Comparison of ENCODE assay signal across 18 cellular contexts in genomic region chr1:89725676-89726075, GRCh38.
DNase-seq lines count a peak whose midpoint lies in the region; ATAC-seq, FAIRE-seq and TF ChIP-seq lines count a peak whose summit lies in the region.
"Had no signal": no experiment of that assay in that cellular context is flagged by ENCODE, and none has a peak within 500 bp of the region (broad histone marks: within the 10 kb centered on the region; RNA-seq: fewer than 3 reads in every experiment).

No MANE protein-coding gene starts in this region.

- no peaks in the 10 kb centered on the region for H3K27me3 ChIP-seq in BLaER1 treated with 17β-estradiol and CSF1 and Interleukin-3, amounts not matched to agents 10 nM and 100 nM
- H3K27me3 ChIP-seq in lung (ENCODE audit: control insufficient read depth, insufficient read depth), result no peaks in the 10 kb centered on the region
- no peaks in the 10 kb centered on the region for H3K27me3 ChIP-seq in BE2C
- H3K27me3 ChIP-seq: SJCRH30 had no signal

- peak overlapping the region; percentile 53 to 91 (median 85); a peak in 21 of 22 replicates for H3K4me2 ChIP-seq in BLaER1 treated with 17β-estradiol and CSF1 and Interleukin-3, amounts not matched to agents 10 nM and 100 nM

- H4K20me1 ChIP-seq in BLaER1 treated with 17β-estradiol and CSF1 and Interleukin-3, amounts not matched to agents 10 nM and 100 nM, result no peaks in the 10 kb centered on the region

- peak overlapping the region; percentile 47 to 94 (median 89); a peak in 21 of 22 replicates for H3K27ac ChIP-seq in BLaER1 treated with 17β-estradiol and CSF1 and Interleukin-3, amounts not matched to agents 10 nM and 100 nM
- H3K27ac ChIP-seq in lung (ENCODE audit: low read depth in 1 of 2, low read length in 1 of 2), result peak overlapping the region; percentile 3 to 68
- H3K27ac ChIP-seq: SJCRH30 had no signal

- peaks cover 0 to 36% (median 15%) of the 10 kb centered on the region in 11 experiments; a peak in 13 of 22 replicates for H3K36me3 ChIP-seq in BLaER1 treated with 17β-estradiol and CSF1 and Interleukin-3, amounts not matched to agents 10 nM and 100 nM
- H3K36me3 ChIP-seq in lung (ENCODE audit: control insufficient read depth in 2 of 2, insufficient read depth in 2 of 2, low read length in 2 of 2), result no peaks in the 10 kb centered on the region
- H3K36me3 ChIP-seq in BE2C, result no peaks in the 10 kb centered on the region
- H3K36me3 ChIP-seq: SJCRH30 had no signal

- ATAC-seq in lung (ENCODE audit: insufficient read depth, low FRiP score), result no peak

- FAIRE-seq in GM12891 (lab: Jason Lieb, UNC), result no peak
- FAIRE-seq: A204.1, colon, H54 had no signal

- peaks cover 72% of the 10 kb centered on the region for H3K4me1 Mint-ChIP-seq in T-helper 1 cell treated with Interleukin-12 subunit alpha and Interleukin-12 subunit beta and Interleukin-4 antibody, amounts not matched to agents 30 μg/mL and 1 μg/mL, for 36 hours (ENCODE audit: low read depth)
- peaks cover 82% of the 10 kb centered on the region for H3K4me1 Mint-ChIP-seq in activated T-helper 1 cell treated with anti-CD3 and anti-CD28 coated beads, Interleukin-12 subunit alpha, Interleukin-12 subunit beta, Interleukin-2, Interleukin-4 antibody, amounts not matched to agents 30 ng/mL and 10 ng/mL and 1 ng/mL, durations not matched to agents 14 hours and 24 hours and 36 hours (ENCODE audit: low read depth)

- H3K9ac ChIP-seq in BLaER1 treated with 17β-estradiol and CSF1 and Interleukin-3, amounts not matched to agents 10 nM and 100 nM, result peak overlapping the region in 10 of 11 experiments; percentile 60 to 81 (median 73); a peak in 17 of 22 replicates

- H3K4me3 Mint-ChIP-seq in T-helper 1 cell treated with Interleukin-12 subunit alpha and Interleukin-12 subunit beta and Interleukin-4 antibody, amounts not matched to agents 30 μg/mL and 1 μg/mL, for 36 hours, result peak overlapping the region; percentile 65
- peak overlapping the region; percentile 30 for H3K4me3 Mint-ChIP-seq in activated T-helper 1 cell treated with anti-CD3 and anti-CD28 coated beads, Interleukin-12 subunit alpha, Interleukin-12 subunit beta, Interleukin-2, Interleukin-4 antibody, amounts not matched to agents 30 ng/mL and 10 ng/mL and 1 ng/mL, durations not matched to agents 14 hours and 24 hours and 36 hours
- H3K4me3 Mint-ChIP-seq: IgD-negative memory B cell had no signal

- TF ChIP-seq POLR2A in GM12891 (IDR thresholded peaks at IDR 0.05; ENCODE audit: low read depth, low read length), result no peak

- peaks cover 60 to 89% (median 85%) of the 10 kb centered on the region in 10 experiments for H3K4me1 ChIP-seq in BLaER1 treated with 17β-estradiol and CSF1 and Interleukin-3, amounts not matched to agents 10 nM and 100 nM
- peaks cover 7 to 14% of the 10 kb centered on the region in 2 donors for H3K4me1 ChIP-seq in lung (ENCODE audit: control insufficient read depth in 2 of 2, insufficient read depth in 2 of 2, low read length in 2 of 2)
- no peaks in the 10 kb centered on the region for H3K4me1 ChIP-seq in BE2C
- H3K4me1 ChIP-seq: SJCRH30 had no signal

- peaks cover 5% of the 10 kb centered on the region for H3K9me3 Mint-ChIP-seq in T-helper 1 cell treated with Interleukin-12 subunit alpha and Interleukin-12 subunit beta and Interleukin-4 antibody, amounts not matched to agents 30 μg/mL and 1 μg/mL, for 36 hours
- H3K9me3 Mint-ChIP-seq in activated T-helper 1 cell treated with anti-CD3 and anti-CD28 coated beads, Interleukin-12 subunit alpha, Interleukin-12 subunit beta, Interleukin-2, Interleukin-4 antibody, amounts not matched to agents 30 ng/mL and 10 ng/mL and 1 ng/mL, durations not matched to agents 14 hours and 24 hours and 36 hours, result peaks cover 7% of the 10 kb centered on the region
- H3K9me3 Mint-ChIP-seq: IgD-negative memory B cell had no signal

- peaks cover 53% of the 10 kb centered on the region for H3K36me3 Mint-ChIP-seq in T-helper 1 cell treated with Interleukin-12 subunit alpha and Interleukin-12 subunit beta and Interleukin-4 antibody, amounts not matched to agents 30 μg/mL and 1 μg/mL, for 36 hours (ENCODE audit: low read depth)
- peaks cover 46% of the 10 kb centered on the region for H3K36me3 Mint-ChIP-seq in activated T-helper 1 cell treated with anti-CD3 and anti-CD28 coated beads, Interleukin-12 subunit alpha, Interleukin-12 subunit beta, Interleukin-2, Interleukin-4 antibody, amounts not matched to agents 30 ng/mL and 10 ng/mL and 1 ng/mL, durations not matched to agents 14 hours and 24 hours and 36 hours (ENCODE audit: low read depth)

- intact Hi-C loops in activated T-helper 1 cell treated with anti-CD3 and anti-CD28 coated beads, Interleukin-12 subunit alpha, Interleukin-12 subunit beta, Interleukin-2, Interleukin-4 antibody, amounts not matched to agents 30 ng/mL and 10 ng/mL and 1 ng/mL, durations not matched to agents 14 hours and 24 hours and 36 hours (cut with micrococcal nuclease), result loop anchor here (2.0 kb wide), 1 partner anchor 37 kb away; no protein-coding TSS in a partner anchor

- no peaks in the 10 kb centered on the region for H3K27me3 Mint-ChIP-seq in T-helper 1 cell treated with Interleukin-12 subunit alpha and Interleukin-12 subunit beta and Interleukin-4 antibody, amounts not matched to agents 30 μg/mL and 1 μg/mL, for 36 hours (ENCODE audit: low read depth)
- H3K27me3 Mint-ChIP-seq in activated T-helper 1 cell treated with anti-CD3 and anti-CD28 coated beads, Interleukin-12 subunit alpha, Interleukin-12 subunit beta, Interleukin-2, Interleukin-4 antibody, amounts not matched to agents 30 ng/mL and 10 ng/mL and 1 ng/mL, durations not matched to agents 14 hours and 24 hours and 36 hours (ENCODE audit: insufficient read depth), result no peaks in the 10 kb centered on the region
- H3K27me3 Mint-ChIP-seq: IgD-negative memory B cell had no signal

- TF ChIP-seq CTCF in lung (IDR thresholded peaks at IDR 0.05; ENCODE audit: control extremely low read depth, extremely low read depth) (no peak), BE2C (IDR thresholded peaks at IDR 0.05; ENCODE audit: low read depth, low read length) (no peak)

- 70 to 72% methylated on average over 4 of the region's 4 CpGs for WGBS in lung, 2 donors

- DNase-seq in T-helper 1 cell, result no peak
- DNase-seq in activated T-helper 1 cell treated with anti-CD3 and anti-CD28 coated beads, Interleukin-12 subunit alpha, Interleukin-12 subunit beta, Interleukin-2, Interleukin-4 antibody, amounts not matched to agents 30 ng/mL and 10 ng/mL and 1 ng/mL, durations not matched to agents 14 hours and 24 hours and 36 hours (ENCODE audit: low spot score), result no peak
- DNase-seq in lung (ENCODE audit: low spot score), result no peak
- DNase-seq in GM12891 (ENCODE audit: insufficient read length, low spot score), result no peak
- no peak for DNase-seq in BE2C
- no peak for DNase-seq in DMS 273 treated with DMSO at 0.1 percent for 48 hours (lab: John Stamatoyannopoulos, UW)
- DNase-seq: COR-L47; head of caudate nucleus; NCI-H1105; SJCRH30; stimulated activated CD4-positive, alpha-beta T cell treated with anti-CD3 and anti-CD28 coated beads, Interleukin-12 subunit alpha, Interleukin-12 subunit beta, amount 100 ng/mL, for 4 hours had no signal

- H3K4me3 ChIP-seq in BLaER1 treated with 17β-estradiol and CSF1 and Interleukin-3, amounts not matched to agents 10 nM and 100 nM, result 0 out of 20 replicates have a peak overlapping the region, but pooled peaks of 1 of the 10 experiments have one; percentile 5
- H3K4me3 ChIP-seq in lung (no peak overlapping the region), BE2C (ENCODE audit: low read depth, low read length) (no peak overlapping the region)
- H3K4me3 ChIP-seq: psoas muscle, SJCRH30 had no signal

- peaks cover 0 to 20% (median 0%) of the 10 kb centered on the region in 11 experiments; a peak in 10 of 22 replicates for H3K9me3 ChIP-seq in BLaER1 treated with 17β-estradiol and CSF1 and Interleukin-3, amounts not matched to agents 10 nM and 100 nM (replicated peaks in 1 of 11)
- H3K9me3 ChIP-seq in lung (ENCODE audit: control insufficient read depth in 2 of 2, insufficient read depth in 1 of 2, low read length in 1 of 2), result no peaks in the 10 kb centered on the region
- H3K9me3 ChIP-seq in BE2C, result no peaks in the 10 kb centered on the region
- H3K9me3 ChIP-seq: psoas muscle, SJCRH30 had no signal

- H3K27ac Mint-ChIP-seq in T-helper 1 cell treated with Interleukin-12 subunit alpha and Interleukin-12 subunit beta and Interleukin-4 antibody, amounts not matched to agents 30 μg/mL and 1 μg/mL, for 36 hours, result peak overlapping the region; percentile 92
- H3K27ac Mint-ChIP-seq in activated T-helper 1 cell treated with anti-CD3 and anti-CD28 coated beads, Interleukin-12 subunit alpha, Interleukin-12 subunit beta, Interleukin-2, Interleukin-4 antibody, amounts not matched to agents 30 ng/mL and 10 ng/mL and 1 ng/mL, durations not matched to agents 14 hours and 24 hours and 36 hours, result peak overlapping the region; percentile 99
- H3K27ac Mint-ChIP-seq: IgD-negative memory B cell had no signal

TF ChIP-seq in GM12891, 5 proteins besides CTCF, POLR2A, EP300 and RAD21:
- TF ChIP-seq POU2F2 (IDR thresholded peaks at IDR 0.05; ENCODE audit: low read depth, low read length), result no peak
- TF ChIP-seq TAF1 (IDR thresholded peaks at IDR 0.05; ENCODE audit: low read depth, low read length), result no peak
- no peak for TF ChIP-seq SPI1 (IDR thresholded peaks at IDR 0.05; ENCODE audit: low read depth, low read length)
- no peak for TF ChIP-seq PAX5 (IDR thresholded peaks at IDR 0.05; ENCODE audit: insufficient read depth, low read length, severe bottlenecking)
- TF ChIP-seq POLR2AphosphoS5 (IDR thresholded peaks at IDR 0.05; ENCODE audit: low read depth, low read length), result no peak
